ENCODE assay signal across 9 cellular contexts in genomic region chr2:197705912-197706838, GRCh38. TPM values are rescaled to one million over a fixed set of nuclear protein-coding genes. Genes with fewer than 3 reads are reported as not detected.
A peak's percentile ranks its signal among the peaks of the same experiment; 100 is the strongest.
DNase-seq lines count a peak whose midpoint lies in the region; TF ChIP-seq lines count a peak whose summit lies in the region.
"Had no signal": no experiment of that assay in that cellular context is flagged by ENCODE, and none has a peak within 500 bp of the region (broad histone marks: within the 10 kb centered on the region; RNA-seq: fewer than 3 reads in every experiment).

No MANE protein-coding gene starts in this region.

- H3K9me3 ChIP-seq in HUES64 (ENCODE audit: insufficient read depth, low read depth, low read length), result no peaks in the 10 kb centered on the region
- no peaks in the 10 kb centered on the region for H3K9me3 ChIP-seq in left ventricle myocardium inferior (replicated peaks)

- no peaks in the 10 kb centered on the region for H3K27me3 ChIP-seq in HUES64 (ENCODE audit: insufficient read depth, low read length)
- H3K27me3 ChIP-seq in left ventricle myocardium inferior (ENCODE audit: low read depth), result no peaks in the 10 kb centered on the region
- no peaks in the 10 kb centered on the region for H3K27me3 ChIP-seq in rectal smooth muscle tissue (ENCODE audit: control insufficient read depth, insufficient read depth, low read length)

- peaks cover 33% of the 10 kb centered on the region for H3K36me3 Mint-ChIP-seq in activated T-helper 2 cell treated with anti-CD3 and anti-CD28 coated beads, Interferon-gamma antibody, Interleukin-2, Interleukin-4, amounts not matched to agents 10 μg/mL and 5 μg/mL and 100 μg/mL, durations not matched to agents 14 hours and 24 hours and 36 hours (ENCODE audit: low read depth)

- H3K9ac ChIP-seq in HUES64 (ENCODE audit: low read depth, low read length) (peak overlapping the region; percentile 59; the same call in 1 of the 2 replicates), rectal smooth muscle tissue (ENCODE audit: low read length) (peak overlapping the region; percentile 41)

- intact Hi-C loops in activated T-helper 2 cell treated with anti-CD3 and anti-CD28 coated beads, Interferon-gamma antibody, Interleukin-2, Interleukin-4, amounts not matched to agents 10 μg/mL and 5 μg/mL and 100 μg/mL, durations not matched to agents 14 hours and 24 hours and 36 hours (cut with micrococcal nuclease), result loop anchor here (1.0 to 10.0 kb wide), 6 partner anchors 206 to 1067 kb away; partner anchors contain the start of genes CCDC150, COQ10B and HSPE1
- intact Hi-C loops in left ventricle myocardium inferior (cut with micrococcal nuclease), result loop anchor here (5.0 kb wide), 1 partner anchor 71 kb away; no protein-coding TSS in a partner anchor

- H3K27ac ChIP-seq in HUES64 (ENCODE audit: low read depth, low read length) (no peak overlapping the region; the same call in 1 of the 2 replicates), left ventricle myocardium inferior (replicated peaks) (peak overlapping the region; percentile 90), rectal smooth muscle tissue (ENCODE audit: low read depth, low read length) (no peak overlapping the region)

- H3K27me3 Mint-ChIP-seq in activated T-helper 2 cell treated with anti-CD3 and anti-CD28 coated beads, Interferon-gamma antibody, Interleukin-2, Interleukin-4, amounts not matched to agents 10 μg/mL and 5 μg/mL and 100 μg/mL, durations not matched to agents 14 hours and 24 hours and 36 hours (ENCODE audit: low read depth), result no peaks in the 10 kb centered on the region

- peak overlapping the region; percentile 81 for H3K27ac Mint-ChIP-seq in activated T-helper 2 cell treated with anti-CD3 and anti-CD28 coated beads, Interferon-gamma antibody, Interleukin-2, Interleukin-4, amounts not matched to agents 10 μg/mL and 5 μg/mL and 100 μg/mL, durations not matched to agents 14 hours and 24 hours and 36 hours

- peak overlapping the region; percentile 92 for H3K4me3 Mint-ChIP-seq in activated T-helper 2 cell treated with anti-CD3 and anti-CD28 coated beads, Interferon-gamma antibody, Interleukin-2, Interleukin-4, amounts not matched to agents 10 μg/mL and 5 μg/mL and 100 μg/mL, durations not matched to agents 14 hours and 24 hours and 36 hours (ENCODE audit: low read depth)

- peaks cover 45% of the 10 kb centered on the region for H3K4me1 Mint-ChIP-seq in activated T-helper 2 cell treated with anti-CD3 and anti-CD28 coated beads, Interferon-gamma antibody, Interleukin-2, Interleukin-4, amounts not matched to agents 10 μg/mL and 5 μg/mL and 100 μg/mL, durations not matched to agents 14 hours and 24 hours and 36 hours (ENCODE audit: low read depth)

- H3K9me3 Mint-ChIP-seq in activated T-helper 2 cell treated with anti-CD3 and anti-CD28 coated beads, Interferon-gamma antibody, Interleukin-2, Interleukin-4, amounts not matched to agents 10 μg/mL and 5 μg/mL and 100 μg/mL, durations not matched to agents 14 hours and 24 hours and 36 hours, result peaks cover 3% of the 10 kb centered on the region

- DNase-seq in Daoy (ENCODE audit: low read depth) (peak; percentile 7), left ventricle myocardium inferior (peak; percentile 26), NCI-H1092 (lab: John Stamatoyannopoulos, UW) (no peak), T1000 (lab: John Stamatoyannopoulos, UW) (no peak), GDM1 (lab: John Stamatoyannopoulos, UW) (no peak)
- peak; percentile 39 for DNase-seq in activated T-helper 2 cell treated with anti-CD3 and anti-CD28 coated beads, Interferon-gamma antibody, Interleukin-2, Interleukin-4, amounts not matched to agents 10 μg/mL and 5 μg/mL and 100 μg/mL, durations not matched to agents 14 hours and 24 hours and 36 hours (ENCODE audit: low spot score)

- H3K4me3 ChIP-seq in HUES64 (ENCODE audit: low read length) (peak overlapping the region; percentile 87), left ventricle myocardium inferior (peak overlapping the region; percentile 84), rectal smooth muscle tissue (ENCODE audit: low read length) (peak overlapping the region; percentile 75)

- no peak for TF ChIP-seq CTCF in left ventricle myocardium inferior (IDR thresholded peaks at IDR 0.05; ENCODE audit: borderline replicate concordance)

- H3K4me1 ChIP-seq in HUES64 (ENCODE audit: insufficient read depth, low read length), result peaks cover 26% of the 10 kb centered on the region
- peaks cover 48% of the 10 kb centered on the region for H3K4me1 ChIP-seq in left ventricle myocardium inferior
- peaks cover 9% of the 10 kb centered on the region for H3K4me1 ChIP-seq in rectal smooth muscle tissue (ENCODE audit: control insufficient read depth, insufficient read depth, low read length)

- peaks cover 21% of the 10 kb centered on the region for H3K36me3 ChIP-seq in HUES64 (ENCODE audit: insufficient read depth, low read length)
- no peaks in the 10 kb centered on the region for H3K36me3 ChIP-seq in left ventricle myocardium inferior
- no peaks in the 10 kb centered on the region for H3K36me3 ChIP-seq in rectal smooth muscle tissue (ENCODE audit: control insufficient read depth, insufficient read depth, low read length)

- WGBS in HUES64, result 2% methylated on average over 38 of the region's 38 CpGs

RNA-seq across cellular contexts. Expression of gene MARS2, which starts 1.0 kb away (rescaled TPM):
- total RNA-seq in Daoy (2014; rRNA removed; shearing (Covaris generic)), result 7.7 and 8.5 TPM in 2 replicates
- 14.8 TPM for polyA plus RNA-seq in HUES64 (2013, experiment 1 of 2)
- 14.2 TPM for polyA plus RNA-seq in HUES64 (2013, experiment 2 of 2)
- 16.8 and 17.2 TPM in 2 replicates for total RNA-seq in activated T-helper 2 cell treated with anti-CD3 and anti-CD28 coated beads, Interferon-gamma antibody, Interleukin-2, Interleukin-4, amounts not matched to agents 10 μg/mL and 5 μg/mL and 100 μg/mL, durations not matched to agents 14 hours and 24 hours and 36 hours
- 7.2 TPM for total RNA-seq in left ventricle myocardium inferior

RNA-seq across cellular contexts. Expression of gene RFTN2, which starts 30.8 kb away (rescaled TPM):
- total RNA-seq in Daoy (2014; rRNA removed; shearing (Covaris generic)), result 0.24 TPM in 1 of 2 replicates, not detected in the other
- polyA plus RNA-seq in HUES64 (2013, experiment 1 of 2), result 3.3 TPM
- 6.5 TPM for polyA plus RNA-seq in HUES64 (2013, experiment 2 of 2)
- not detected in 2 replicates for total RNA-seq in activated T-helper 2 cell treated with anti-CD3 and anti-CD28 coated beads, Interferon-gamma antibody, Interleukin-2, Interleukin-4, amounts not matched to agents 10 μg/mL and 5 μg/mL and 100 μg/mL, durations not matched to agents 14 hours and 24 hours and 36 hours
- 5.6 TPM for total RNA-seq in left ventricle myocardium inferior
- total RNA-seq: T-helper 2 cell treated with Interferon-gamma antibody and Interleukin-4, amounts not matched to agents 100 ng/mL and 5 ng/mL, for 36 hours had no signal

Comparison
In these comparisons a context has a peak if more than half of its experiments do, and no peak if none do; other contexts are left out.
1. DNase-seq: peak in Daoy (single experiment), activated T-helper 2 cell treated with anti-CD3 and anti-CD28 coated beads, Interferon-gamma antibody, Interleukin-2, Interleukin-4, amounts not matched to agents 10 μg/mL and 5 μg/mL and 100 μg/mL, durations not matched to agents 14 hours and 24 hours and 36 hours (single experiment) and left ventricle myocardium inferior (single experiment); none in NCI-H1092 (single experiment), T1000 (single experiment) and GDM1 (single experiment).
2. Peak in every context shown above with its lines, with median percentiles within 50 percentile points of each other: H3K4me3 ChIP-seq.